In the genomic region with DNA sequence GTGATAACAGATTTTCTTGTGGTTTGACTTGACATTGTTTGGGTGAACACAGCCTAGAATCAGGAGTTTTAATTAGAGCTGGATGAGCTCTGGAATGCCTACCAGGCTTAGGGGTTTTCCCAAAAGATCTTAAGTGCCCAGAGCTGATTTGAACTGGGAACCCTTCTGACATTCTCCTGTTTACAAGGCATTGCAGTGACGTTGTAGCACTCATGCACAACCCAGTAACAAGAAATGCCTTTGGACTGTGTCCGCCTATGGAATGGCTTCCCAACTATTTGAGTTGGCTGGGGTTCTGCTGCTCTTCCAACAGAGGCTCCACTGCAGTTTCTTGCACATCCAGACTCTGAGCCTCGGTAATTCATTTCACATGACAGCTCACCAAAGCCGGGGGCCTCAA, we compare ENCODE assay signal across 28 cellular contexts.
DNase-seq lines count a peak whose midpoint lies in the region; FAIRE-seq and TF ChIP-seq lines count a peak whose summit lies in the region.
"Had no signal": no experiment of that assay in that cellular context is flagged by ENCODE, and none has a peak within 500 bp of the region (broad histone marks: within the 10 kb centered on the region; RNA-seq: fewer than 3 reads in every experiment).

No MANE protein-coding gene starts in this region.

- H3K4me3 Mint-ChIP-seq in CD4-positive, alpha-beta memory T cell: no peak overlapping the region
- H3K4me3 Mint-ChIP-seq: activated CD4-positive, alpha-beta T cell treated with anti-CD3 and anti-CD28 coated beads for 36 hours; activated T-cell treated with anti-CD3 and anti-CD28 coated beads, Interleukin-2, amount 50 U/mL, for 72 hours; natural killer cell treated with Interleukin-12 subunit alpha and Interleukin-12 subunit beta and Interleukin-15 and Interleukin-18, amount 100 ng/mL, for 72 hours had no signal

- no peaks in the 10 kb centered on the region for H3K36me3 ChIP-seq in CD4-positive, alpha-beta memory T cell (ENCODE audit: insufficient read depth, low read length)
- H3K36me3 ChIP-seq: SJCRH30, suprapubic skin had no signal

- H3K27ac ChIP-seq in CD4-positive, alpha-beta memory T cell (ENCODE audit: low read depth, low read length): no peak overlapping the region
- H3K27ac ChIP-seq: parathyroid adenoma, SJCRH30, suprapubic skin had no signal

- TF ChIP-seq CTCF in AG09319 (IDR thresholded peaks at IDR 0.05; ENCODE audit: low read depth, low read length): no peak

- DNase-seq in AG09319 (ENCODE audit: extremely low read depth, low read depth) (peak; percentile 75), HTR-8/SVneo (ENCODE audit: insufficient read length, low spot score) (peak; percentile 10), fibroblast of gingiva (ENCODE audit: low read depth) (peak; percentile 80), non-pigmented ciliary epithelial cell (ENCODE audit: low read depth) (peak; percentile 1), NCI-H128 (lab: John Stamatoyannopoulos, UW; ENCODE audit: unreplicated experiment) (no peak), T-helper 9 cell (no peak), DMS114 treated with DMSO at 0.1 percent for 48 hours (lab: John Stamatoyannopoulos, UW; ENCODE audit: unreplicated experiment) (no peak)
- DNase-seq in CD4-positive, alpha-beta memory T cell: no peak
- DNase-seq: activated CD4-positive, alpha-beta T cell treated with anti-CD3 and anti-CD28 coated beads for 36 hours; activated naive CD4-positive, alpha-beta T cell treated with anti-CD3 and anti-CD28 coated beads, Interleukin-2, amount 50 U/mL, for 16 hours; activated T-cell treated with anti-CD3 and anti-CD28 coated beads, Interleukin-2, amount 50 U/mL, for 72 hours; AML-193; aorta; DMS79 treated with DMSO at 0.1 percent for 48 hours; effector CD4-positive, alpha-beta T cell; H7; MM.1S; NCI-H1436 treated with DMSO at 0.1 percent for 48 hours; NCI-H2171; NCI-H526; SJCRH30; stimulated activated CD4-positive, alpha-beta T cell treated with anti-CD3 and anti-CD28 coated beads, Interleukin-1b, Interleukin-23, amount 100 ng/mL, for 48 hours; T-helper 1 cell had no signal

- H3K27ac Mint-ChIP-seq in CD4-positive, alpha-beta memory T cell: no peak overlapping the region
- H3K27ac Mint-ChIP-seq: activated CD4-positive, alpha-beta T cell treated with anti-CD3 and anti-CD28 coated beads for 36 hours; activated T-cell treated with anti-CD3 and anti-CD28 coated beads, Interleukin-2, amount 50 U/mL, for 72 hours; natural killer cell treated with Interleukin-12 subunit alpha and Interleukin-12 subunit beta and Interleukin-15 and Interleukin-18, amount 100 ng/mL, for 72 hours had no signal

- peaks cover 0 to 6% (median 0%) of the 10 kb centered on the region in 8 donors for H3K9me3 Mint-ChIP-seq in CD4-positive, alpha-beta memory T cell
- H3K9me3 Mint-ChIP-seq: activated T-cell treated with anti-CD3 and anti-CD28 coated beads, Interleukin-2, amount 50 U/mL, for 72 hours; natural killer cell treated with Interleukin-12 subunit alpha and Interleukin-12 subunit beta and Interleukin-15 and Interleukin-18, amount 100 ng/mL, for 72 hours had no signal

- no peak for FAIRE-seq in HTR-8/SVneo (lab: Jason Lieb, UNC)
- FAIRE-seq: RCC 7860, urothelium cell line had no signal

- CTCF ChIA-PET in CD4-positive, alpha-beta memory T cell (lab: Charles Lee; ENCODE audit: partially characterized antibody): no interaction called here

- H3K4me1 ChIP-seq in CD4-positive, alpha-beta memory T cell (ENCODE audit: insufficient read depth, low read length): no peaks in the 10 kb centered on the region
- H3K4me1 ChIP-seq: parathyroid adenoma, SJCRH30, suprapubic skin had no signal

- H3K4me1 Mint-ChIP-seq in CD4-positive, alpha-beta memory T cell: no peaks in the 10 kb centered on the region
- H3K4me1 Mint-ChIP-seq: activated CD4-positive, alpha-beta T cell treated with anti-CD3 and anti-CD28 coated beads for 36 hours had no signal

- H3K27me3 ChIP-seq in CD4-positive, alpha-beta memory T cell (ENCODE audit: insufficient read depth, low read length): no peaks in the 10 kb centered on the region
- H3K27me3 ChIP-seq: SJCRH30, suprapubic skin had no signal

- H3K27me3 Mint-ChIP-seq in CD4-positive, alpha-beta memory T cell: peaks cover 3 to 8% of the 10 kb centered on the region in 2 donors

- no peaks in the 10 kb centered on the region for H3K36me3 Mint-ChIP-seq in CD4-positive, alpha-beta memory T cell
- H3K36me3 Mint-ChIP-seq: natural killer cell treated with Interleukin-12 subunit alpha and Interleukin-12 subunit beta and Interleukin-15 and Interleukin-18, amount 100 ng/mL, for 72 hours had no signal

- intact Hi-C loops in CD4-positive, alpha-beta memory T cell (cut with micrococcal nuclease): no loop called here

- POLR2A ChIA-PET in CD4-positive, alpha-beta memory T cell (lab: Charles Lee; ENCODE audit: partially characterized antibody): no interaction called here

- no peak overlapping the region for H3K4me3 ChIP-seq in CD4-positive, alpha-beta memory T cell (ENCODE audit: low read length in 2 of 2)
- H3K4me3 ChIP-seq: SJCRH30, suprapubic skin had no signal

- H3K9me3 ChIP-seq in CD4-positive, alpha-beta memory T cell (ENCODE audit: control insufficient read depth in 1 of 2, low read length in 2 of 2): no peaks in the 10 kb centered on the region
- H3K9me3 ChIP-seq: suprapubic skin had no signal

Comparison
In these comparisons a context has a peak if more than half of its experiments do, and no peak if none do; other contexts are left out.
1. DNase-seq: peak in AG09319 (single experiment), HTR-8/SVneo (single experiment), fibroblast of gingiva (single experiment) and non-pigmented ciliary epithelial cell (single experiment); none in CD4-positive, alpha-beta memory T cell (0 of 5), NCI-H128 (single experiment), T-helper 9 cell (single experiment) and DMS114 treated with DMSO at 0.1 percent for 48 hours (single experiment).